ENCODE assay signal across 8 cellular contexts in genomic region chr19:12791345-12792047, GRCh38. TPM values are rescaled to one million over a fixed set of nuclear protein-coding genes. Genes with fewer than 3 reads are reported as not detected.
A peak's percentile ranks its signal among the peaks of the same experiment; 100 is the strongest.
DNase-seq lines count a peak whose midpoint lies in the region; FAIRE-seq and TF ChIP-seq lines count a peak whose summit lies in the region.

TSS of gene JUNB (plus strand) at chr19:12791486. CDS start at chr19:12791772, 286 bp downstream.

- peak within 1 kb of the TSS; percentile 90 for H3K4me2 ChIP-seq in GM23248 (ENCODE audit: unreplicated experiment)

- peak within 1 kb of the TSS; percentile 93 for H3K4me3 ChIP-seq in GM23248
- peak within 1 kb of the TSS; percentile 97 for H3K4me3 ChIP-seq in SK-N-MC
- peak within 1 kb of the TSS; percentile 87 to 99 for H3K4me3 ChIP-seq in neutrophil (ENCODE audit: low read depth in 1 of 2, low read length in 1 of 2)

- H3K27ac ChIP-seq in GM23248 = peak within 1 kb of the TSS; percentile 99
- peak within 1 kb of the TSS; percentile 78 for H3K27ac ChIP-seq in SK-N-MC
- peak within 1 kb of the TSS; percentile 100 for H3K27ac ChIP-seq in neutrophil

- peaks cover 7% of the 10 kb centered on the region for H3K27me3 Mint-ChIP-seq in activated naive CD4-positive, alpha-beta T cell treated with anti-CD3 and anti-CD28 coated beads, Interleukin-2, amount 10 ng/mL, durations not matched to agents 7 days and 5 days

- peaks cover 36% of the 10 kb centered on the region for H3K4me1 ChIP-seq in GM23248 (ENCODE audit: insufficient read depth)
- peaks cover 47 to 61% of the 10 kb centered on the region in 2 experiments for H3K4me1 ChIP-seq in neutrophil (ENCODE audit: control insufficient read depth in 1 of 2, insufficient read depth in 1 of 2, low read depth in 1 of 2, low read length in 1 of 2)

- WGBS in GM23248 (ENCODE audit: low coverage in 1 of 2, low lambda C conversion rate in 2 of 2, missing lambda C conversion rate in 2 of 2), 2 experiments = 0 to 2% methylated on average over 50 to 68 of the region's 73 CpGs

- CTCF ChIA-PET in activated naive CD4-positive, alpha-beta T cell treated with anti-CD3 and anti-CD28 coated beads, Interleukin-2, amount 10 ng/mL, durations not matched to agents 7 days and 5 days (lab: Charles Lee) = interaction anchor here (0.5 to 14.0 kb wide), 3 partner anchors 22 to 58 kb away, joined by 3 to 706 read pairs (median 4); partner anchors contain the start of genes HOOK2 and TRIR

- peaks cover 45% of the 10 kb centered on the region for H3K4me1 Mint-ChIP-seq in activated naive CD4-positive, alpha-beta T cell treated with anti-CD3 and anti-CD28 coated beads, Interleukin-2, amount 10 ng/mL, durations not matched to agents 7 days and 5 days

- H3K27ac Mint-ChIP-seq in activated naive CD4-positive, alpha-beta T cell treated with anti-CD3 and anti-CD28 coated beads, Interleukin-2, amount 10 ng/mL, durations not matched to agents 7 days and 5 days = peak within 1 kb of the TSS; percentile 99

- peak within 1 kb of the TSS; percentile 92 for H3K4me3 Mint-ChIP-seq in activated naive CD4-positive, alpha-beta T cell treated with anti-CD3 and anti-CD28 coated beads, Interleukin-2, amount 10 ng/mL, durations not matched to agents 7 days and 5 days

- no peak within 1 kb of the TSS for H2AFZ ChIP-seq in GM23248

- H3K36me3 Mint-ChIP-seq in activated naive CD4-positive, alpha-beta T cell treated with anti-CD3 and anti-CD28 coated beads, Interleukin-2, amount 10 ng/mL, durations not matched to agents 7 days and 5 days = peaks cover 10% of the 10 kb centered on the region

- peaks cover 49% of the 10 kb centered on the region for H3F3A ChIP-seq in GM23248 (ENCODE audit: insufficient read depth)

- DNase-seq in DMS79 treated with DMSO at 0.1 percent for 48 hours (lab: John Stamatoyannopoulos, UW) = peak; percentile 90
- DNase-seq in GM23248 = peak; percentile 97
- peak; percentile 96 for DNase-seq in NAMALWA (ENCODE audit: low spot score)
- DNase-seq in SK-N-MC (ENCODE audit: low read depth, low spot score) = no peak
- DNase-seq in activated naive CD4-positive, alpha-beta T cell treated with anti-CD3 and anti-CD28 coated beads, Interleukin-2, amount 10 ng/mL, durations not matched to agents 7 days and 5 days = peak; percentile 96
- DNase-seq in frontal cortex (ENCODE audit: low spot score in 2 of 2) = peak; percentile 89 to 96

- H3K9me3 Mint-ChIP-seq in activated naive CD4-positive, alpha-beta T cell treated with anti-CD3 and anti-CD28 coated beads, Interleukin-2, amount 10 ng/mL, durations not matched to agents 7 days and 5 days = no peaks in the 10 kb centered on the region

- H3K9me2 ChIP-seq in GM23248 (ENCODE audit: insufficient read depth) = no peaks in the 10 kb centered on the region

- H3K9me3 ChIP-seq in GM23248 (ENCODE audit: low read depth) (no peaks in the 10 kb centered on the region), SK-N-MC (ENCODE audit: low read depth, low read length) (no peaks in the 10 kb centered on the region), neutrophil (no peaks in the 10 kb centered on the region)

- in situ Hi-C loops in GM23248 (cut with MboI) = no loop called here

- no peaks in the 10 kb centered on the region for H4K20me1 ChIP-seq in GM23248 (ENCODE audit: insufficient read depth)

- H3K9ac ChIP-seq in GM23248 (peak within 1 kb of the TSS; percentile 98), SK-N-MC (ENCODE audit: insufficient read length) (peak within 1 kb of the TSS; percentile 68)

- H3K27me3 ChIP-seq in GM23248 (replicated peaks; ENCODE audit: insufficient read depth) (no peaks in the 10 kb centered on the region), neutrophil (no peaks in the 10 kb centered on the region)

- H3K36me3 ChIP-seq in GM23248 (ENCODE audit: low read depth) (no peaks in the 10 kb centered on the region), SK-N-MC (ENCODE audit: insufficient read depth, low read length) (no peaks in the 10 kb centered on the region), neutrophil (peaks cover 8% of the 10 kb centered on the region)

- peaks cover 19% of the 10 kb centered on the region for H3K79me2 ChIP-seq in GM23248 (ENCODE audit: insufficient read depth)

- TF ChIP-seq CTCF in neutrophil (IDR thresholded peaks at IDR 0.05) (peak; percentile 51), subcutaneous adipose tissue (IDR thresholded peaks at IDR 0.05; ENCODE audit: low read depth) (no peak)

- FAIRE-seq in frontal cortex (lab: Jason Lieb, UNC) = no peak

RNA-seq across cellular contexts. Expression of gene JUNB, which starts in this region (rescaled TPM):
- 159 and 195 TPM in 2 replicates for total RNA-seq in GM23248 (2014; rRNA removed; shearing (Covaris generic))
- polyA plus RNA-seq in GM23248 (2016; fragmentation: Nextera tagmentation; extraction: Ambion mirVana) = 95.1 and 96.2 TPM in 2 replicates
- 16.3 TPM for total RNA-seq in frontal cortex
- total RNA-seq in subcutaneous adipose tissue = 100 to 1,000 TPM in 3 of 4 donors, 10 to 100 TPM in 1; 77.6 to 304 (median 155) TPM
